ENCODE assay signal across 8 cellular contexts in genomic region chr12:95790025-95790911, GRCh38. TPM values are rescaled to one million over a fixed set of nuclear protein-coding genes. Genes with fewer than 3 reads are reported as not detected.
DNase-seq lines count a peak whose midpoint lies in the region; ATAC-seq and TF ChIP-seq lines count a peak whose summit lies in the region.

Gene NTN4 (minus strand): TSS chr12:95790764. CDS start chr12:95790309, 455 bp downstream.

- H3K4me1 ChIP-seq in BLaER1 (peaks cover 12% of the 10 kb centered on the region; the same call in 1 of the 2 replicates), right cardiac atrium (ENCODE audit: control insufficient read depth, insufficient read depth, low read length) (peaks cover 15% of the 10 kb centered on the region)

- peak within 1 kb of the TSS; percentile 52 for H3K9ac ChIP-seq in BLaER1

- no peak within 1 kb of the TSS for H3K27ac ChIP-seq in BLaER1
- H3K27ac ChIP-seq in angular gyrus (ENCODE audit: low read depth, low read length) = peak within 1 kb of the TSS; percentile 27
- H3K27ac ChIP-seq in right cardiac atrium (ENCODE audit: low read length) = peak within 1 kb of the TSS; percentile 51

- H3K4me2 ChIP-seq in BLaER1 = peak within 1 kb of the TSS; percentile 98

- H3K4me3 ChIP-seq in BLaER1 = peak within 1 kb of the TSS; percentile 72
- peak within 1 kb of the TSS; percentile 93 for H3K4me3 ChIP-seq in right cardiac atrium (ENCODE audit: low read length)
- peak within 1 kb of the TSS; percentile 82 for H3K4me3 ChIP-seq in retinal pigment epithelial cell (ENCODE audit: low read length)

- no peaks in the 10 kb centered on the region for H3K36me3 ChIP-seq in BLaER1

- DNase-seq in NCI-H748 (lab: John Stamatoyannopoulos, UW; ENCODE audit: unreplicated experiment) (peak; percentile 62), right cardiac atrium (peak; percentile 67 to 87 (median 85)), retinal pigment epithelial cell (ENCODE audit: low read depth) (no peak)

- H3K27me3 ChIP-seq in BLaER1 = peaks cover 69% of the 10 kb centered on the region
- no peaks in the 10 kb centered on the region for H3K27me3 ChIP-seq in right cardiac atrium (ENCODE audit: control insufficient read depth, insufficient read depth)

- H3K9me3 ChIP-seq in BLaER1 (no peaks in the 10 kb centered on the region), right cardiac atrium (ENCODE audit: control insufficient read depth, low read length) (no peaks in the 10 kb centered on the region)

- intact Hi-C loops in right cardiac atrium (cut with DNase I) = loop anchor here in 1 of 4 donors (10.0 kb wide), 1 partner anchor 185 kb away; no protein-coding TSS in a partner anchor

- H4K20me1 ChIP-seq in BLaER1 = peaks cover 36% of the 10 kb centered on the region

- WGBS in right cardiac atrium = under 1% methylated on average over 91 of the region's 95 CpGs

- no peak for TF ChIP-seq CTCF in retinal pigment epithelial cell (conservative IDR thresholded peaks at IDR 0.05; ENCODE audit: low read depth, low read length)

- ATAC-seq in GM19463 (IDR thresholded peaks at IDR 0.05; ENCODE audit: unreplicated experiment) = peak; percentile 79
- peak; percentile 73 to 74 for ATAC-seq in right cardiac atrium
- no peak for ATAC-seq in GM21526 (IDR thresholded peaks at IDR 0.05; ENCODE audit: low FRiP score, unreplicated experiment)
- no peak for ATAC-seq in GM21367 (IDR thresholded peaks at IDR 0.05; ENCODE audit: unreplicated experiment)

RNA-seq across cellular contexts. Expression of gene NTN4, which starts in this region (rescaled TPM):
- total RNA-seq in right cardiac atrium = 100 to 1,000 TPM in 2 of 4 donors, 10 to 100 TPM in 2; 85.6 to 111 (median 103) TPM
- 62.9 TPM for polyA plus RNA-seq in right cardiac atrium

Comparison
In these comparisons a context has a peak if more than half of its experiments do, and no peak if none do; other contexts are left out.
1. ATAC-seq: peak in GM19463 (single experiment) and right cardiac atrium (2 of 2); none in GM21526 (single experiment) and GM21367 (single experiment).
2. Peak in every context shown above with its lines, with median percentiles within 50 percentile points of each other: H3K4me3 ChIP-seq.